Comparison of ENCODE assay signal across 1 cellular context in the genomic region with DNA sequence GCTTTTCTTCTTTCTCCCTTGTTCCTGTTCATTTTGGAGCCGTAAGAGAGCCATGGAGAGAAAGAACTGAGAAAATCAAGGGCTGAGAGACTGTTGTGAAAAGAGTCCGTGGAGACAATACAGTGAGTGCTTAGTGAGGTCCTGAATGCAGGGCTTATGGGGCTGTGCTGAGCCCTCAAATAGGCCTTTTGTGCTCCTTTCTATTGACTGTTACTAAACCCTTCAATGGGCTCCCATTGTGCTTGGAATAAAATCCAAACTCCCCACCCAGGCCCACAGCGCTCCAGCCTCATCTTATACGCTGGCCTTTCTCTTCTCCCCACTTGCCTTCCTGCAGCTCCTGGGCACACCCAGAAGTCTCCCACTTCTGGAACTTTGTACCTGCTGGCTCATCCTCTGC.
TF ChIP-seq lines count a peak whose summit lies in the region.

No MANE protein-coding gene starts in this region.

TF ChIP-seq in WTC11, 78 proteins besides CTCF, POLR2A, EP300 and RAD21 (continued from another document):
- TF ChIP-seq, protein P1, sequence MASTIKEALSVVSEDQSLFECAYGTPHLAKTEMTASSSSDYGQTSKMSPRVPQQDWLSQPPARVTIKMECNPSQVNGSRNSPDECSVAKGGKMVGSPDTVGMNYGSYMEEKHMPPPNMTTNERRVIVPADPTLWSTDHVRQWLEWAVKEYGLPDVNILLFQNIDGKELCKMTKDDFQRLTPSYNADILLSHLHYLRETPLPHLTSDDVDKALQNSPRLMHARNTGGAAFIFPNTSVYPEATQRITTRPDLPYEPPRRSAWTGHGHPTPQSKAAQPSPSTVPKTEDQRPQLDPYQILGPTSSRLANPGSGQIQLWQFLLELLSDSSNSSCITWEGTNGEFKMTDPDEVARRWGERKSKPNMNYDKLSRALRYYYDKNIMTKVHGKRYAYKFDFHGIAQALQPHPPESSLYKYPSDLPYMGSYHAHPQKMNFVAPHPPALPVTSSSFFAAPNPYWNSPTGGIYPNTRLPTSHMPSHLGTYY (CRISPR knock-in tag; IDR thresholded peaks at IDR 0.05) = no peak
- TF ChIP-seq, protein P2, sequence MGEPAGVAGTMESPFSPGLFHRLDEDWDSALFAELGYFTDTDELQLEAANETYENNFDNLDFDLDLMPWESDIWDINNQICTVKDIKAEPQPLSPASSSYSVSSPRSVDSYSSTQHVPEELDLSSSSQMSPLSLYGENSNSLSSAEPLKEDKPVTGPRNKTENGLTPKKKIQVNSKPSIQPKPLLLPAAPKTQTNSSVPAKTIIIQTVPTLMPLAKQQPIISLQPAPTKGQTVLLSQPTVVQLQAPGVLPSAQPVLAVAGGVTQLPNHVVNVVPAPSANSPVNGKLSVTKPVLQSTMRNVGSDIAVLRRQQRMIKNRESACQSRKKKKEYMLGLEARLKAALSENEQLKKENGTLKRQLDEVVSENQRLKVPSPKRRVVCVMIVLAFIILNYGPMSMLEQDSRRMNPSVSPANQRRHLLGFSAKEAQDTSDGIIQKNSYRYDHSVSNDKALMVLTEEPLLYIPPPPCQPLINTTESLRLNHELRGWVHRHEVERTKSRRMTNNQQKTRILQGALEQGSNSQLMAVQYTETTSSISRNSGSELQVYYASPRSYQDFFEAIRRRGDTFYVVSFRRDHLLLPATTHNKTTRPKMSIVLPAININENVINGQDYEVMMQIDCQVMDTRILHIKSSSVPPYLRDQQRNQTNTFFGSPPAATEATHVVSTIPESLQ (CRISPR knock-in tag; IDR thresholded peaks at IDR 0.05) = no peak
- TF ChIP-seq, protein P3, sequence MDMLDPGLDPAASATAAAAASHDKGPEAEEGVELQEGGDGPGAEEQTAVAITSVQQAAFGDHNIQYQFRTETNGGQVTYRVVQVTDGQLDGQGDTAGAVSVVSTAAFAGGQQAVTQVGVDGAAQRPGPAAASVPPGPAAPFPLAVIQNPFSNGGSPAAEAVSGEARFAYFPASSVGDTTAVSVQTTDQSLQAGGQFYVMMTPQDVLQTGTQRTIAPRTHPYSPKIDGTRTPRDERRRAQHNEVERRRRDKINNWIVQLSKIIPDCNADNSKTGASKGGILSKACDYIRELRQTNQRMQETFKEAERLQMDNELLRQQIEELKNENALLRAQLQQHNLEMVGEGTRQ (CRISPR knock-in tag; IDR thresholded peaks at IDR 0.05) = no peak
- TF ChIP-seq, protein P4, sequence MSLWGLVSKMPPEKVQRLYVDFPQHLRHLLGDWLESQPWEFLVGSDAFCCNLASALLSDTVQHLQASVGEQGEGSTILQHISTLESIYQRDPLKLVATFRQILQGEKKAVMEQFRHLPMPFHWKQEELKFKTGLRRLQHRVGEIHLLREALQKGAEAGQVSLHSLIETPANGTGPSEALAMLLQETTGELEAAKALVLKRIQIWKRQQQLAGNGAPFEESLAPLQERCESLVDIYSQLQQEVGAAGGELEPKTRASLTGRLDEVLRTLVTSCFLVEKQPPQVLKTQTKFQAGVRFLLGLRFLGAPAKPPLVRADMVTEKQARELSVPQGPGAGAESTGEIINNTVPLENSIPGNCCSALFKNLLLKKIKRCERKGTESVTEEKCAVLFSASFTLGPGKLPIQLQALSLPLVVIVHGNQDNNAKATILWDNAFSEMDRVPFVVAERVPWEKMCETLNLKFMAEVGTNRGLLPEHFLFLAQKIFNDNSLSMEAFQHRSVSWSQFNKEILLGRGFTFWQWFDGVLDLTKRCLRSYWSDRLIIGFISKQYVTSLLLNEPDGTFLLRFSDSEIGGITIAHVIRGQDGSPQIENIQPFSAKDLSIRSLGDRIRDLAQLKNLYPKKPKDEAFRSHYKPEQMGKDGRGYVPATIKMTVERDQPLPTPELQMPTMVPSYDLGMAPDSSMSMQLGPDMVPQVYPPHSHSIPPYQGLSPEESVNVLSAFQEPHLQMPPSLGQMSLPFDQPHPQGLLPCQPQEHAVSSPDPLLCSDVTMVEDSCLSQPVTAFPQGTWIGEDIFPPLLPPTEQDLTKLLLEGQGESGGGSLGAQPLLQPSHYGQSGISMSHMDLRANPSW (CRISPR knock-in tag; conservative IDR thresholded peaks at IDR 0.05; ENCODE audit: low read depth) = no peak
- TF ChIP-seq, protein P5, sequence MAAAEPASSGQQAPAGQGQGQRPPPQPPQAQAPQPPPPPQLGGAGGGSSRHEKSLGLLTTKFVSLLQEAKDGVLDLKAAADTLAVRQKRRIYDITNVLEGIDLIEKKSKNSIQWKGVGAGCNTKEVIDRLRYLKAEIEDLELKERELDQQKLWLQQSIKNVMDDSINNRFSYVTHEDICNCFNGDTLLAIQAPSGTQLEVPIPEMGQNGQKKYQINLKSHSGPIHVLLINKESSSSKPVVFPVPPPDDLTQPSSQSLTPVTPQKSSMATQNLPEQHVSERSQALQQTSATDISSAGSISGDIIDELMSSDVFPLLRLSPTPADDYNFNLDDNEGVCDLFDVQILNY (CRISPR knock-in tag; IDR thresholded peaks at IDR 0.05) = no peak
- TF ChIP-seq, protein P6, sequence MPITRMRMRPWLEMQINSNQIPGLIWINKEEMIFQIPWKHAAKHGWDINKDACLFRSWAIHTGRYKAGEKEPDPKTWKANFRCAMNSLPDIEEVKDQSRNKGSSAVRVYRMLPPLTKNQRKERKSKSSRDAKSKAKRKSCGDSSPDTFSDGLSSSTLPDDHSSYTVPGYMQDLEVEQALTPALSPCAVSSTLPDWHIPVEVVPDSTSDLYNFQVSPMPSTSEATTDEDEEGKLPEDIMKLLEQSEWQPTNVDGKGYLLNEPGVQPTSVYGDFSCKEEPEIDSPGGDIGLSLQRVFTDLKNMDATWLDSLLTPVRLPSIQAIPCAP (CRISPR knock-in tag; IDR thresholded peaks at IDR 0.05) = no peak
- TF ChIP-seq ZNF121 (CRISPR knock-in tag; IDR thresholded peaks at IDR 0.05) = no peak
